In the genomic region with DNA sequence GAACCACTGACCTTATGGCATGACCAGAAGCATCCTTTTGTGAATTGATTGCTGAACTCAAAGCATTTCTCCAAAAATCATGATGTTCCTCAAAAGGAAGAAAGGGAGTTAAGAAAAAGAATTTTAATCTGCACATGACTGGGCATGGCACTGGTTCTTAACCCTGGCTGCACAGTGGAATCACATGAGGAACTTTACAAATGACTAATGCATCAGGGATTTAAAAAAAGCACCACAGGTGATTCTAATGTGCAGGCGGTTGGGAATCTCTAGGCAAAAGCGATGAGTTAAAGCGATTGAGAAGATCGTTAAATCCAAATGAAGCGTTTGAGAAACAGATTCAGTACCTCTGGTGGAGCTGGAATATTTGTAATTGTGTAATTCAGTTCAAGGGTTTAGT, we compare ENCODE assay signal across 22 cellular contexts.
"Had no signal": no experiment of that assay in that cellular context is flagged by ENCODE, and none has a peak within 500 bp of the region (broad histone marks: within the 10 kb centered on the region; RNA-seq: fewer than 3 reads in every experiment).

No MANE protein-coding gene starts in this region.

- DNase-seq: IMR-90, Karpas-422, KG1, NCI-H1048, NCI-H1105, NCI-H1417, NCI-H1436 treated with DMSO at 0.1 percent for 48 hours, NCI-H1694, NCI-H187 treated with DMSO at 0.1 percent for 48 hours, NCI-H2029 treated with DMSO at 0.1 percent for 48 hours, NCI-H2107, NCI-H2227 treated with DMSO at 0.1 percent for 48 hours, NCI-H524 treated with DMSO at 0.1 percent for 48 hours, NCI-H69, NCI-H774, Right ventricle myocardium superior, RPMI8226, SIG-M5 had no signal

- H3K36me3 ChIP-seq: SJSA1 had no signal

- H3K9me3 ChIP-seq: SJSA1 had no signal

- H3K27ac ChIP-seq: SJSA1, SK-N-MC had no signal

- H3K4me3 ChIP-seq: SJSA1, SK-N-MC had no signal

- FAIRE-seq: HepG2, RCC 7860 had no signal

- H3K27me3 ChIP-seq: SJSA1 had no signal
